Comparison of ENCODE assay signal across 24 cellular contexts in the genomic region with DNA sequence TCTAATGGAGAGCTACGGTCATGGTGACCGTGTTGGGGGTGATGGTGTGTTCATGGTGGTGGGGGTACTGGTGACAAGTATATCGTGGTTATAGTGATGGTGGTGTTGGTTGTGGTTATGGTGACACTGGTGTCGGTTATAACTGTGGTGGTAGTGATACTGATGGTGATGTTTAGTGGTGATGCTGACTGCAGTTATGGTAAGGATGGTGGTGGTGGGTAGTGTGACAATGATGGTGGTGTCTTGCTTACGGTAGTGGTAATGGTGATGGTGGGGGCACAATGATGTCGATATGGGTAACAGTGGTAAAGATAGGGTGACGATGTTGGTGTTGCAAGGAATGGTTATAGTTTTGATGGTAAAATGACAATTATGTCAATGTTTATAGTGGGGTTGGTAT.
DNase-seq lines count a peak whose midpoint lies in the region; ATAC-seq, FAIRE-seq and TF ChIP-seq lines count a peak whose summit lies in the region.
"Had no signal": no experiment of that assay in that cellular context is flagged by ENCODE, and none has a peak within 500 bp of the region (broad histone marks: within the 10 kb centered on the region; RNA-seq: fewer than 3 reads in every experiment).

No MANE protein-coding gene starts in this region.

- H3K9me2 ChIP-seq in OCI-LY7 (ENCODE audit: insufficient read depth, low read length), result no peaks in the 10 kb centered on the region
- H3K9me2 ChIP-seq in SK-N-SH, result no peaks in the 10 kb centered on the region

- ATAC-seq in T-helper 17 cell, result no peak
- ATAC-seq in GM19467 (IDR thresholded peaks at IDR 0.05; ENCODE audit: unreplicated experiment), result no peak
- ATAC-seq: activated T-cell treated with anti-CD3 and anti-CD28 coated beads, Interleukin-2, amount 50 U/mL, for 4 hours; GM12878 had no signal

- peaks cover 22% of the 10 kb centered on the region for H3K4me1 Mint-ChIP-seq in T-helper 17 cell
- peaks cover 56% of the 10 kb centered on the region for H3K4me1 Mint-ChIP-seq in neural crest cell

- H3K4me2 ChIP-seq in OCI-LY7 (ENCODE audit: low read length), result no peak overlapping the region
- H3K4me2 ChIP-seq in SK-N-SH, result no peak overlapping the region

- no peak for TF ChIP-seq EP300 in SK-N-SH (IDR thresholded peaks at IDR 0.05; ENCODE audit: borderline replicate concordance in 1 of 2, low read depth in 1 of 2, low read length in 1 of 2)

- no peaks in the 10 kb centered on the region for H3K36me3 ChIP-seq in OCI-LY7 (ENCODE audit: insufficient read depth, low read length)
- H3K36me3 ChIP-seq in SK-N-SH (replicated peaks in 1 of 2; ENCODE audit: control insufficient read depth in 1 of 2, insufficient read depth in 2 of 2, low read length in 1 of 2), result no peaks in the 10 kb centered on the region
- H3K36me3 ChIP-seq: MG63, thoracic aorta had no signal

- POLR2A ChIA-PET in OCI-LY7 (lab: Charles Lee), result interaction anchor here (0.6 kb wide), 1 partner anchor 542 kb away, joined by 5 read pairs; no protein-coding TSS in a partner anchor
- POLR2A ChIA-PET in SK-N-SH (lab: Yijun Ruan, JAX), result no interaction called here

- peak overlapping the region; percentile 19 for H3K27ac ChIP-seq in epithelial cell of prostate
- H3K27ac ChIP-seq in OCI-LY7 (ENCODE audit: low read depth, low read length, poor library complexity, severe bottlenecking), result no peak overlapping the region
- H3K27ac ChIP-seq in SK-N-SH (ENCODE audit: low read depth in 2 of 2, low read length in 1 of 2), result no peak overlapping the region
- H3K27ac ChIP-seq: C4-2B, thoracic aorta had no signal

- no peak for TF ChIP-seq CTCF in neural crest cell (conservative IDR thresholded peaks at IDR 0.05)
- TF ChIP-seq CTCF in OCI-LY7 (conservative IDR thresholded peaks at IDR 0.05; ENCODE audit: low read length), result no peak
- TF ChIP-seq CTCF in SK-N-SH (IDR thresholded peaks at IDR 0.05), result no peak

- H4K20me1 ChIP-seq in OCI-LY7 (ENCODE audit: insufficient read depth, low read length) (no peaks in the 10 kb centered on the region), SK-N-SH (ENCODE audit: insufficient read depth) (no peaks in the 10 kb centered on the region)

- no peak overlapping the region for H3K4me3 ChIP-seq in OCI-LY7 (ENCODE audit: low read depth, low read length, poor library complexity, severe bottlenecking)
- H3K4me3 ChIP-seq in SK-N-SH (ENCODE audit: low read depth in 2 of 2, low read length in 1 of 2), result no peak overlapping the region
- H3K4me3 ChIP-seq: GM12878, MG63, thoracic aorta had no signal

- DNase-seq in GM12892 (ENCODE audit: insufficient read length), result no peak
- no peak for DNase-seq in T-helper 17 cell
- DNase-seq in epithelial cell of prostate (ENCODE audit: low read depth, low spot score), result no peak
- DNase-seq in neural crest cell (ENCODE audit: low read depth, low spot score), result no peak
- DNase-seq in OCI-LY7 (ENCODE audit: low spot score), result no peak
- DNase-seq in hypothalamus (lab: John Stamatoyannopoulos, UW), result no peak
- DNase-seq in SK-N-SH, result no peak
- DNase-seq: activated B cell treated with CpG ODN at 0.5 μM for 24 hours; activated CD8-positive, alpha-beta memory T cell treated with anti-CD3 and anti-CD28 coated beads for 24 hours; activated T-cell treated with anti-CD3 and anti-CD28 coated beads, Interleukin-2, amount 50 U/mL, for 4 hours; anterior cingulate cortex; glutamatergic neuron; MG63; NCI-H1417 treated with DMSO at 0.1 percent for 48 hours; NCI-H446 treated with DMSO at 0.1 percent for 48 hours; stimulated activated CD4-positive, alpha-beta T cell treated with anti-CD3 and anti-CD28 coated beads, Interleukin-4, amount 100 ng/mL, for 1 hour; stimulated activated naive CD4-positive, alpha-beta T cell; T1000 had no signal

- H3K9ac ChIP-seq in SK-N-SH, result no peak overlapping the region

- CTCF ChIA-PET in OCI-LY7 (lab: Charles Lee; ENCODE audit: unreplicated experiment) (no interaction called here), SK-N-SH (lab: Yijun Ruan, JAX) (no interaction called here)

- H3K27me3 Mint-ChIP-seq in T-helper 17 cell (peaks cover 15% of the 10 kb centered on the region), neural crest cell (ENCODE audit: low read depth) (no peaks in the 10 kb centered on the region)

- H3K36me3 Mint-ChIP-seq in T-helper 17 cell (ENCODE audit: low read depth), result peaks cover 6% of the 10 kb centered on the region
- peaks cover 3% of the 10 kb centered on the region for H3K36me3 Mint-ChIP-seq in neural crest cell (ENCODE audit: low read depth)

- TF ChIP-seq POLR2A in GM12892 (IDR thresholded peaks at IDR 0.05; ENCODE audit: low read depth, low read length), result no peak

- H3K9me3 Mint-ChIP-seq in neural crest cell, result peaks cover 2% of the 10 kb centered on the region
- H3K9me3 Mint-ChIP-seq: activated B cell treated with CpG ODN at 0.5 μM for 24 hours; activated naive CD4-positive, alpha-beta T cell treated with anti-CD3 and anti-CD28 coated beads, Interleukin-2, amount 10 ng/mL, durations not matched to agents 7 days and 5 days; activated T-cell treated with anti-CD3 and anti-CD28 coated beads, Interleukin-2, amount 50 U/mL, for 4 hours had no signal

- no TSS peak for BruUV-seq in OCI-LY7 (replicated peaks; lab: Mats Ljungman, UMichigan)

- no peaks in the 10 kb centered on the region for H3K4me1 ChIP-seq in OCI-LY7 (ENCODE audit: insufficient read depth, low read length, poor library complexity, severe bottlenecking)
- H3K4me1 ChIP-seq in SK-N-SH (ENCODE audit: control insufficient read depth in 1 of 2, insufficient read depth in 2 of 2, low read depth in 1 of 2, low read length in 1 of 2), result peaks cover 0 to 17% of the 10 kb centered on the region in 2 experiments; a peak in 1 of 4 replicates

- H3K4me3 Mint-ChIP-seq in T-helper 17 cell (peak overlapping the region; percentile 13), neural crest cell (no peak overlapping the region)
- H3K4me3 Mint-ChIP-seq: activated B cell treated with CpG ODN at 0.5 μM for 24 hours; activated naive CD4-positive, alpha-beta T cell treated with anti-CD3 and anti-CD28 coated beads, Interleukin-2, amount 10 ng/mL, durations not matched to agents 7 days and 5 days; activated T-cell treated with anti-CD3 and anti-CD28 coated beads, Interleukin-2, amount 50 U/mL, for 4 hours had no signal

- no peaks in the 10 kb centered on the region for H3F3A ChIP-seq in SK-N-SH (replicated peaks; ENCODE audit: insufficient read depth)

- intact Hi-C loops in OCI-LY7 (cut with micrococcal nuclease; ENCODE audit: unreplicated experiment), result no loop called here

- H3K9me3 ChIP-seq in T-helper 17 cell (ENCODE audit: control insufficient read depth, low read length, poor library complexity, severe bottlenecking) (peaks cover 3% of the 10 kb centered on the region), OCI-LY7 (ENCODE audit: low read length) (no peaks in the 10 kb centered on the region), SK-N-SH (no peaks in the 10 kb centered on the region)
- H3K9me3 ChIP-seq: MG63, thoracic aorta had no signal

- H3K27me3 ChIP-seq in SK-N-SH (ENCODE audit: insufficient read depth), result no peaks in the 10 kb centered on the region
- H3K27me3 ChIP-seq: MG63 had no signal

- WGBS in SK-N-SH (ENCODE audit: low lambda C conversion rate), result 89% methylated on average over 7 of the region's 7 CpGs

- H3K79me2 ChIP-seq in OCI-LY7 (ENCODE audit: insufficient read depth, low read depth, low read length), result no peaks in the 10 kb centered on the region
- no peaks in the 10 kb centered on the region for H3K79me2 ChIP-seq in SK-N-SH (ENCODE audit: insufficient read depth)

- no peak for TF ChIP-seq RAD21 in SK-N-SH (IDR thresholded peaks at IDR 0.05; ENCODE audit: low read length)

- no peak overlapping the region for H2AFZ ChIP-seq in OCI-LY7 (ENCODE audit: low read length)
- H2AFZ ChIP-seq in SK-N-SH (ENCODE audit: low read depth), result no peak overlapping the region

- no peak overlapping the region for H3K27ac Mint-ChIP-seq in T-helper 17 cell
- peak overlapping the region; percentile 70 for H3K27ac Mint-ChIP-seq in neural crest cell (ENCODE audit: unreplicated experiment)
- H3K27ac Mint-ChIP-seq: activated B cell treated with CpG ODN at 0.5 μM for 24 hours; activated naive CD4-positive, alpha-beta T cell treated with anti-CD3 and anti-CD28 coated beads, Interleukin-2, amount 10 ng/mL, durations not matched to agents 7 days and 5 days had no signal

- FAIRE-seq in GM12892 (lab: Jason Lieb, UNC), result peak; percentile 86
- FAIRE-seq: D721Med, GM12878 had no signal

TF ChIP-seq in SK-N-SH, 30 proteins besides CTCF, POLR2A, EP300 and RAD21:
- TF ChIP-seq, protein P1, sequence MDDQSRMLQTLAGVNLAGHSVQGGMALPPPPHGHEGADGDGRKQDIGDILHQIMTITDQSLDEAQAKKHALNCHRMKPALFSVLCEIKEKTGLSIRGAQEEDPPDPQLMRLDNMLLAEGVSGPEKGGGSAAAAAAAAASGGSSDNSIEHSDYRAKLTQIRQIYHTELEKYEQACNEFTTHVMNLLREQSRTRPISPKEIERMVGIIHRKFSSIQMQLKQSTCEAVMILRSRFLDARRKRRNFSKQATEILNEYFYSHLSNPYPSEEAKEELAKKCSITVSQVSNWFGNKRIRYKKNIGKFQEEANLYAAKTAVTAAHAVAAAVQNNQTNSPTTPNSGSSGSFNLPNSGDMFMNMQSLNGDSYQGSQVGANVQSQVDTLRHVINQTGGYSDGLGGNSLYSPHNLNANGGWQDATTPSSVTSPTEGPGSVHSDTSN (IDR thresholded peaks at IDR 0.05), result no peak
- TF ChIP-seq JUND (IDR thresholded peaks at IDR 0.05) (no peak), NRF1 (IDR thresholded peaks at IDR 0.05; ENCODE audit: low read depth, low read length) (no peak), FOXJ3 (CRISPR knock-in tag; IDR thresholded peaks at IDR 0.05) (no peak)
- TF ChIP-seq, protein P2, sequence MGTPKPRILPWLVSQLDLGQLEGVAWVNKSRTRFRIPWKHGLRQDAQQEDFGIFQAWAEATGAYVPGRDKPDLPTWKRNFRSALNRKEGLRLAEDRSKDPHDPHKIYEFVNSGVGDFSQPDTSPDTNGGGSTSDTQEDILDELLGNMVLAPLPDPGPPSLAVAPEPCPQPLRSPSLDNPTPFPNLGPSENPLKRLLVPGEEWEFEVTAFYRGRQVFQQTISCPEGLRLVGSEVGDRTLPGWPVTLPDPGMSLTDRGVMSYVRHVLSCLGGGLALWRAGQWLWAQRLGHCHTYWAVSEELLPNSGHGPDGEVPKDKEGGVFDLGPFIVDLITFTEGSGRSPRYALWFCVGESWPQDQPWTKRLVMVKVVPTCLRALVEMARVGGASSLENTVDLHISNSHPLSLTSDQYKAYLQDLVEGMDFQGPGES (IDR thresholded peaks at IDR 0.05; ENCODE audit: low read depth, low read length), result no peak
- TF ChIP-seq, protein P3, sequence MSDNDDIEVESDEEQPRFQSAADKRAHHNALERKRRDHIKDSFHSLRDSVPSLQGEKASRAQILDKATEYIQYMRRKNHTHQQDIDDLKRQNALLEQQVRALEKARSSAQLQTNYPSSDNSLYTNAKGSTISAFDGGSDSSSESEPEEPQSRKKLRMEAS (IDR thresholded peaks at IDR 0.05; ENCODE audit: low read depth), result no peak
